In genomic region chr5:126972062-126972895, GRCh38 we compare ENCODE assay signal across 8 cellular contexts. TPM values are rescaled to one million over a fixed set of nuclear protein-coding genes. Genes with fewer than 3 reads are reported as not detected.
DNase-seq lines count a peak whose midpoint lies in the region; ATAC-seq and TF ChIP-seq lines count a peak whose summit lies in the region.

No MANE protein-coding gene starts in this region.

- H3K79me2 ChIP-seq in DND-41 (ENCODE audit: insufficient read depth, low read length), result no peaks in the 10 kb centered on the region

- H4K20me1 ChIP-seq in DND-41 (ENCODE audit: insufficient read depth, low read length), result no peaks in the 10 kb centered on the region

- peak overlapping the region; percentile 62 to 76 (median 75) for H3K4me3 Mint-ChIP-seq in T-cell
- peak overlapping the region; percentile 75 to 84 (median 80) for H3K4me3 Mint-ChIP-seq in immature natural killer cell

- no peaks in the 10 kb centered on the region for H3K9me3 Mint-ChIP-seq in T-cell
- H3K9me3 Mint-ChIP-seq in immature natural killer cell, result no peaks in the 10 kb centered on the region

- H3K9ac ChIP-seq in DND-41 (ENCODE audit: low read depth, low read length), result no peak overlapping the region

- H3K9me3 ChIP-seq in DND-41 (ENCODE audit: insufficient read depth, low read length, severe bottlenecking) (no peaks in the 10 kb centered on the region), breast epithelium (no peaks in the 10 kb centered on the region)

- ATAC-seq in DND-41 (ENCODE audit: insufficient read depth, low read depth) (peak; percentile 57), GM19324 (IDR thresholded peaks at IDR 0.05; ENCODE audit: low FRiP score, unreplicated experiment) (peak; percentile 80), HG03280 (IDR thresholded peaks at IDR 0.05; ENCODE audit: unreplicated experiment) (peak; percentile 75), T-cell (replicated peaks in 1 of 4) (peak; percentile 68 to 84 (median 80))

- H3K36me3 ChIP-seq in DND-41 (ENCODE audit: insufficient read depth, low read length), result no peaks in the 10 kb centered on the region
- H3K36me3 ChIP-seq in breast epithelium, result no peaks in the 10 kb centered on the region

- TF ChIP-seq POLR2A in breast epithelium (IDR thresholded peaks at IDR 0.05), result no peak

- CTCF ChIA-PET in T-cell (lab: Charles Lee), result interaction anchor here (0.6 to 0.7 kb wide), 4 partner anchors 10 to 618 kb away, joined by 3 to 7 read pairs (median 4); no protein-coding TSS in a partner anchor

- H3K4me1 Mint-ChIP-seq in T-cell (peaks cover 34 to 41% (median 38%) of the 10 kb centered on the region in 3 donors), immature natural killer cell (peaks cover 40 to 49% of the 10 kb centered on the region in 2 donors)

- POLR2A ChIA-PET in T-cell (lab: Charles Lee), result interaction anchor here in 1 of 2 donors (0.6 kb wide), 1 partner anchor 10 kb away, joined by 3 read pairs; no protein-coding TSS in a partner anchor

- no peaks in the 10 kb centered on the region for H3K36me3 Mint-ChIP-seq in T-cell
- H3K36me3 Mint-ChIP-seq in immature natural killer cell, result peaks cover 0 to 3% (median 0%) of the 10 kb centered on the region in 3 donors

- intact Hi-C loops in breast epithelium (cut with DNase I; ENCODE audit: low total_unique reads), result no loop called here

- peak overlapping the region; percentile 33; the same call in 1 of the 2 replicates for H2AFZ ChIP-seq in DND-41 (ENCODE audit: low read depth, low read length)

- peaks cover 19% of the 10 kb centered on the region for H3K4me1 ChIP-seq in DND-41 (ENCODE audit: insufficient read depth, low read length)
- H3K4me1 ChIP-seq in breast epithelium, result no peaks in the 10 kb centered on the region

- no peaks in the 10 kb centered on the region for H3K27me3 ChIP-seq in DND-41 (ENCODE audit: insufficient read depth, low read length, poor library complexity)
- no peaks in the 10 kb centered on the region for H3K27me3 ChIP-seq in breast epithelium

- H3K27ac Mint-ChIP-seq in T-cell (peak overlapping the region; percentile 90), immature natural killer cell (peak overlapping the region; percentile 92 to 97 (median 96))

- TF ChIP-seq CTCF in DND-41 (IDR thresholded peaks at IDR 0.05; ENCODE audit: borderline replicate concordance, extremely low read depth, low read length, poor library complexity, severe bottlenecking), result no peak
- no peak for TF ChIP-seq CTCF in breast epithelium (IDR thresholded peaks at IDR 0.05)

- H3K4me2 ChIP-seq in DND-41 (ENCODE audit: insufficient read depth, low read length), result peak overlapping the region; percentile 16; the same call in 1 of the 2 replicates

- DNase-seq in DND-41 (no peak), T-cell (peak in 20 of 34 experiments; percentile 1 to 44 (median 9)), immature natural killer cell (peak; percentile 81 to 85 (median 84)), NCI-H2107 treated with DMSO at 0.1 percent for 48 hours (lab: John Stamatoyannopoulos, UW; ENCODE audit: unreplicated experiment) (no peak), breast epithelium (ENCODE audit: low spot score in 2 of 2) (no peak), SHP77 (lab: John Stamatoyannopoulos, UW) (no peak)

- H3K27me3 Mint-ChIP-seq in T-cell (no peaks in the 10 kb centered on the region), immature natural killer cell (ENCODE audit: low read depth in 3 of 3) (peaks cover 0 to 5% (median 4%) of the 10 kb centered on the region in 3 donors)

- peak overlapping the region; percentile 3; the same call in 1 of the 2 replicates for H3K27ac ChIP-seq in DND-41 (ENCODE audit: low read length)
- H3K27ac ChIP-seq in breast epithelium, result no peak overlapping the region

- H3K4me3 ChIP-seq in DND-41 (ENCODE audit: low read depth in 1 of 2, low read length in 2 of 2) (no peak overlapping the region), breast epithelium (no peak overlapping the region)

RNA-seq across cellular contexts. Expression of gene MARCHF3, which starts 58.1 kb away (rescaled TPM):
- total RNA-seq in T-cell (1 to 10 TPM; 5.6 to 9.9 (median 7.6) TPM), breast epithelium (10 to 100 TPM in 2 of 3 donors, 1 to 10 TPM in 1; 7.5 to 16.1 (median 11.6) TPM)
- 1 to 10 TPM; 2.6 to 4.6 (median 3.4) TPM for polyA plus RNA-seq in immature natural killer cell

Comparison
In these comparisons a context has a peak if more than half of its experiments do, and no peak if none do; other contexts are left out.
1. DNase-seq: peak in T-cell (20 of 34) and immature natural killer cell (3 of 3); none in DND-41 (single experiment), NCI-H2107 treated with DMSO at 0.1 percent for 48 hours (single experiment), breast epithelium (0 of 2) and SHP77 (0 of 2).
2. Peak in every context shown above with its lines, with median percentiles within 50 percentile points of each other: ATAC-seq.